In the genomic region with DNA sequence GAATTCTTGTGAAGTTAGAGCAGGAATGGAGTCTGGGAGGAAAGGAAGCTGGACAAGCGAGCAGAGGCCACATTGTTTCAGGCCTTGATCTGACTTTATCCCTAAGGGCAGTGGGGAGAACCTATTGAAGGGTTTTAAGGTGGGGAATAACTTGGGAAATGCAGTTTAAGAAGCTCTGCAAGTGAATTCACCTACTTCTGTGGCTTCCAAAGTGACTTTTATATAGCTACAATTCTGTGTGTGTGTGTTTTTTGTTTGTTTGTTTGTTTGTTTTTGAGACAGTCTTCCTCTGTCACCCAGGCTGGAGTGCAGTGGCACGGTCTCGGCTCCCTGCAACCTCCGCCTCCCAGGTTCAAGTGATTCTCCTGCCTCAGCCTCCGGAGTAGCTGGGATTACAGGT, we compare ENCODE assay signal across 8 cellular contexts. TPM values are rescaled to one million over a fixed set of nuclear protein-coding genes. Genes with fewer than 3 reads are reported as not detected.
A peak's percentile ranks its signal among the peaks of the same experiment; 100 is the strongest.
DNase-seq lines count a peak whose midpoint lies in the region; ATAC-seq, FAIRE-seq and TF ChIP-seq lines count a peak whose summit lies in the region.
"Not testable (repeated sequence)": the region's sequence is repeated elsewhere in the genome, so short reads cannot be mapped to it uniquely, and the experiment has no call there.

No MANE protein-coding gene starts in this region.

- H2BK120ac ChIP-seq in trophoblast cell (ENCODE audit: insufficient read depth, low read length, poor library complexity), result not testable (repeated sequence)

- DNase-seq in CD4-positive, alpha-beta memory T cell; activated B cell treated with CpG ODN at 0.5 μM for 24 hours; astrocyte of the cerebellum (ENCODE audit: low read depth); epithelial cell of prostate (ENCODE audit: low read depth, low spot score); HepG2 (ENCODE audit: low spot score); thoracic aorta (ENCODE audit: low spot score): not testable (repeated sequence)
- peak in 1 of 2 donors; percentile 28 for DNase-seq in trophoblast cell

- H3K4me3 ChIP-seq in CD4-positive, alpha-beta memory T cell (ENCODE audit: low read length in 2 of 2); KMS-11 (IDR thresholded peaks at IDR 0.05; ENCODE audit: insufficient read depth, low read depth, low read length); trophoblast cell (ENCODE audit: low read depth, low read length): not testable (repeated sequence)
- peak overlapping the region; percentile 84 for H3K4me3 ChIP-seq in astrocyte of the cerebellum (ENCODE audit: low read depth, low read length)
- H3K4me3 ChIP-seq in HepG2 (replicated peaks in 1 of 3; ENCODE audit: insufficient read depth in 1 of 3, low read depth in 2 of 3, low read length in 3 of 3), result peak overlapping the region in 2 of 3 experiments; percentile 74 to 88; a peak in 3 of 6 replicates
- peak overlapping the region; percentile 91 for H3K4me3 ChIP-seq in thoracic aorta

- not testable (repeated sequence) for H3K9ac ChIP-seq in KMS-11; trophoblast cell (ENCODE audit: low read length)
- H3K9ac ChIP-seq in HepG2 (ENCODE audit: insufficient read depth, low read depth, low read length), result peak overlapping the region; percentile 89; the same call in 1 of the 2 replicates

- 94% methylated on average over 5 of the region's 5 CpGs for WGBS in HepG2 (ENCODE audit: low lambda C conversion rate)
- WGBS in trophoblast cell (ENCODE audit: extremely low coverage, insufficient coverage, insufficient read length), result no CpG with 5 or more reads among the region's 5 CpGs

- not testable (repeated sequence) for TF ChIP-seq POLR2A in HepG2 (IDR thresholded peaks at IDR 0.05; ENCODE audit: insufficient read depth in 1 of 2, low read depth in 2 of 2, low read length in 2 of 2)

- not testable (repeated sequence) for H3K14ac ChIP-seq in trophoblast cell (ENCODE audit: low read length)

- H4K8ac ChIP-seq in trophoblast cell (ENCODE audit: low read depth, low read length), result not testable (repeated sequence)

- not testable (repeated sequence) for H4K12ac ChIP-seq in trophoblast cell (ENCODE audit: low read depth, low read length)

- peaks cover 16% of the 10 kb centered on the region for H3K79me2 ChIP-seq in KMS-11 (ENCODE audit: insufficient read depth, low read depth)
- peaks cover 34% of the 10 kb centered on the region for H3K79me2 ChIP-seq in HepG2 (ENCODE audit: insufficient read depth, low read length)
- peaks cover 14% of the 10 kb centered on the region for H3K79me2 ChIP-seq in trophoblast cell (ENCODE audit: control insufficient read depth, insufficient read depth, low read length, poor library complexity)

- not testable (repeated sequence) for H2AK5ac ChIP-seq in trophoblast cell (ENCODE audit: low read length)

- not testable (repeated sequence) for H3K27me3 Mint-ChIP-seq in CD4-positive, alpha-beta memory T cell; activated B cell treated with CpG ODN at 0.5 μM for 24 hours

- H2AFZ ChIP-seq in KMS-11 (ENCODE audit: low read depth); HepG2 (ENCODE audit: low read length); trophoblast cell (ENCODE audit: insufficient read depth, low read length, poor library complexity): not testable (repeated sequence)

- not testable (repeated sequence) for H2BK12ac ChIP-seq in trophoblast cell (ENCODE audit: low read length)

- peak overlapping the region; percentile 95 to 100 (median 99) for H3K27ac Mint-ChIP-seq in CD4-positive, alpha-beta memory T cell
- H3K27ac Mint-ChIP-seq in activated B cell treated with CpG ODN at 0.5 μM for 24 hours, result peak overlapping the region; percentile 99

- H3K4me1 ChIP-seq in CD4-positive, alpha-beta memory T cell (ENCODE audit: insufficient read depth, low read length), result peaks cover 20% of the 10 kb centered on the region
- H3K4me1 ChIP-seq in KMS-11 (ENCODE audit: low read depth, poor library complexity, severe bottlenecking), result peaks cover 13% of the 10 kb centered on the region
- H3K4me1 ChIP-seq in HepG2 (ENCODE audit: insufficient read depth, low read length), result peaks cover 44% of the 10 kb centered on the region
- peaks cover 13% of the 10 kb centered on the region in 2 experiments for H3K4me1 ChIP-seq in trophoblast cell (ENCODE audit: control insufficient read depth in 1 of 2, insufficient read depth in 2 of 2, low read length in 2 of 2)
- peaks cover 5 to 21% of the 10 kb centered on the region in 2 donors for H3K4me1 ChIP-seq in thoracic aorta (ENCODE audit: control insufficient read depth in 1 of 2, low read depth in 2 of 2)

- peaks cover 10% of the 10 kb centered on the region for H3K79me1 ChIP-seq in trophoblast cell (ENCODE audit: low read length)

- not testable (repeated sequence) for TF ChIP-seq RAD21 in HepG2 (CRISPR knock-in tag; IDR thresholded peaks at IDR 0.05)

- not testable (repeated sequence) for H3K18ac ChIP-seq in trophoblast cell (ENCODE audit: low read length)

- TF ChIP-seq EP300 in HepG2 (IDR thresholded peaks at IDR 0.05; ENCODE audit: low read depth in 2 of 2, low read length in 2 of 2); HepG2 (CRISPR knock-in tag; IDR thresholded peaks at IDR 0.05; ENCODE audit: borderline replicate concordance): not testable (repeated sequence)

- not testable (repeated sequence) for H3K9me3 Mint-ChIP-seq in CD4-positive, alpha-beta memory T cell; activated B cell treated with CpG ODN at 0.5 μM for 24 hours

- not testable (repeated sequence) for H2BK5ac ChIP-seq in trophoblast cell (ENCODE audit: low read depth, low read length, poor library complexity)

- H3K36me3 Mint-ChIP-seq in CD4-positive, alpha-beta memory T cell, result peaks cover 0 to 34% of the 10 kb centered on the region in 2 donors
- peaks cover 35% of the 10 kb centered on the region for H3K36me3 Mint-ChIP-seq in activated B cell treated with CpG ODN at 0.5 μM for 24 hours (ENCODE audit: low read depth)

- peak overlapping the region; percentile 93 to 99 (median 98) for H3K4me3 Mint-ChIP-seq in CD4-positive, alpha-beta memory T cell
- peak overlapping the region; percentile 100 for H3K4me3 Mint-ChIP-seq in activated B cell treated with CpG ODN at 0.5 μM for 24 hours

- H3K27me3 ChIP-seq in CD4-positive, alpha-beta memory T cell (ENCODE audit: insufficient read depth, low read length); KMS-11 (ENCODE audit: insufficient read depth, low read depth); HepG2 (ENCODE audit: control insufficient read depth in 1 of 2, insufficient read depth in 2 of 2, low read length in 2 of 2); trophoblast cell (ENCODE audit: insufficient read depth, low read length); thoracic aorta (replicated peaks; ENCODE audit: insufficient read depth): not testable (repeated sequence)

- peak overlapping the region; percentile 87 for H3K27ac ChIP-seq in CD4-positive, alpha-beta memory T cell (ENCODE audit: low read depth, low read length)
- H3K27ac ChIP-seq in KMS-11; trophoblast cell (ENCODE audit: low read depth, low read length): not testable (repeated sequence)
- H3K27ac ChIP-seq in epithelial cell of prostate, result peak overlapping the region; percentile 84
- peak overlapping the region; percentile 11 for H3K27ac ChIP-seq in HepG2 (ENCODE audit: extremely low read length, insufficient read depth, low read length)
- peak overlapping the region; percentile 97 for H3K27ac ChIP-seq in thoracic aorta

- CTCF ChIA-PET in CD4-positive, alpha-beta memory T cell (lab: Charles Lee; ENCODE audit: partially characterized antibody), result interaction anchor here (6.4 to 10.3 kb wide), 2 partner anchors 12 to 21 kb away, joined by 136 to 173 read pairs; partner anchors contain the start of genes DALRD3, NDUFAF3 and P4HTM
- CTCF ChIA-PET in activated B cell treated with CpG ODN at 0.5 μM for 24 hours (lab: Charles Lee), result interaction anchor here (1.4 to 2.5 kb wide), 4 partner anchors 19 to 86 kb away, joined by 4 to 11 read pairs (median 8); partner anchors contain the start of genes IMPDH2, P4HTM and QRICH1
- CTCF ChIA-PET in HepG2 (lab: Yijun Ruan, JAX; ENCODE audit: low intra/inter-chr PET ratio, low total read pairs), result not testable (repeated sequence)

- in situ Hi-C loops in astrocyte of the cerebellum (cut with HindIII; ENCODE audit: low sequenced_read_pairs); HepG2 (cut with HindIII; ENCODE audit: extremely low pct_ligation_motif_present, low pct_unique_long_range_greater_than_20kb): not testable (repeated sequence)

- TF ChIP-seq CTCF in KMS-11 (conservative IDR thresholded peaks at IDR 0.05; ENCODE audit: low read depth, low read length); activated B cell treated with CpG ODN at 0.5 μM for 24 hours (IDR thresholded peaks at IDR 0.05); astrocyte of the cerebellum (IDR thresholded peaks at IDR 0.05; ENCODE audit: low read depth, low read length, missing control alignments); HepG2 (CRISPR knock-in tag; IDR thresholded peaks at IDR 0.05); thoracic aorta (IDR thresholded peaks at IDR 0.05): not testable (repeated sequence)

- not testable (repeated sequence) for H4K20me1 ChIP-seq in KMS-11 (ENCODE audit: insufficient read depth)
- peaks cover 24% of the 10 kb centered on the region for H4K20me1 ChIP-seq in HepG2 (ENCODE audit: insufficient read depth, low read length)

- POLR2A ChIA-PET in CD4-positive, alpha-beta memory T cell (lab: Charles Lee; ENCODE audit: partially characterized antibody), result interaction anchor here (1.7 to 22.1 kb wide), 5 partner anchors 13 to 97 kb away, joined by 3 to 629 read pairs (median 69); partner anchors contain the start of genes DALRD3, IMPDH2, NDUFAF3 and P4HTM
- POLR2A ChIA-PET in activated B cell treated with CpG ODN at 0.5 μM for 24 hours (lab: Charles Lee) (interaction anchor here (0.6 to 9.9 kb wide), 3 partner anchors 14 to 420 kb away, joined by 5 to 372 read pairs (median 39); partner anchors contain the start of genes DALRD3, IMPDH2, NDUFAF3 and NICN1), HepG2 (lab: Yijun Ruan, JAX) (interaction anchor here (1.2 to 12.8 kb wide), 3 partner anchors 13 to 85 kb away, joined by 6 to 280 read pairs (median 42); partner anchors contain the start of genes DALRD3, IMPDH2, NDUFAF3 and QRICH1)

- intact Hi-C loops in CD4-positive, alpha-beta memory T cell (cut with micrococcal nuclease), result loop anchor here (5.0 kb wide), 1 partner anchor 321 kb away; the partner anchor contains the start of gene NCKIPSD
- intact Hi-C loops in activated B cell treated with CpG ODN at 0.5 μM for 24 hours (cut with micrococcal nuclease), result loop anchor here (5.0 kb wide), 3 partner anchors 334 to 664 kb away; partner anchors contain the start of genes APEH, PFKFB4 and USP4
- intact Hi-C loops in HepG2 (cut with micrococcal nuclease; ENCODE audit: unreplicated experiment), result not testable (repeated sequence)

- H3K23ac ChIP-seq in trophoblast cell (ENCODE audit: low read length), result not testable (repeated sequence)

- not testable (repeated sequence) for FAIRE-seq in HepG2 (lab: Jason Lieb, UNC)

- not testable (repeated sequence) for ATAC-seq in activated B cell treated with CpG ODN at 0.5 μM for 24 hours (ENCODE audit: low read depth); HepG2; thoracic aorta (ENCODE audit: insufficient number of reproducible peaks, low FRiP score, low read depth)

- H3K4me2 ChIP-seq in KMS-11 (peak overlapping the region; percentile 48; the same call in 1 of the 2 replicates), HepG2 (ENCODE audit: low read depth, low read length) (peak overlapping the region; percentile 92), trophoblast cell (ENCODE audit: low read length) (peak overlapping the region; percentile 67)

- H3K9me3 ChIP-seq in CD4-positive, alpha-beta memory T cell (ENCODE audit: control insufficient read depth in 1 of 2, low read length in 2 of 2); HepG2 (ENCODE audit: low read length); trophoblast cell (ENCODE audit: insufficient read depth, low read depth, low read length); thoracic aorta: not testable (repeated sequence)

- not testable (repeated sequence) for H4K91ac ChIP-seq in trophoblast cell (ENCODE audit: low read depth, low read length)

- H3K4ac ChIP-seq in trophoblast cell (ENCODE audit: low read depth, low read length), result peak overlapping the region; percentile 10

- peaks cover 15 to 37% (median 24%) of the 10 kb centered on the region in 4 donors for H3K4me1 Mint-ChIP-seq in CD4-positive, alpha-beta memory T cell
- H3K4me1 Mint-ChIP-seq in activated B cell treated with CpG ODN at 0.5 μM for 24 hours, result peaks cover 21% of the 10 kb centered on the region

- not testable (repeated sequence) for BruUV-seq in HepG2 (replicated peaks; lab: Mats Ljungman, UMichigan)

- peaks cover 24% of the 10 kb centered on the region for H3K36me3 ChIP-seq in CD4-positive, alpha-beta memory T cell (ENCODE audit: insufficient read depth, low read length)
- not testable (repeated sequence) for H3K36me3 ChIP-seq in KMS-11 (ENCODE audit: insufficient read depth)
- H3K36me3 ChIP-seq in HepG2 (replicated peaks in 1 of 2; ENCODE audit: control insufficient read depth in 1 of 2, insufficient read depth in 2 of 2, low read length in 2 of 2) (peaks cover 10 to 20% of the 10 kb centered on the region in 2 experiments), trophoblast cell (ENCODE audit: control insufficient read depth in 1 of 2, insufficient read depth in 2 of 2, low read length in 2 of 2) (peaks cover 25% of the 10 kb centered on the region in 2 experiments), thoracic aorta (peaks cover 15% of the 10 kb centered on the region)

RNA-seq across cellular contexts. Expression of gene WDR6, which starts 1.4 kb away (rescaled TPM):
- total RNA-seq in CD4-positive, alpha-beta memory T cell, result 100 to 1,000 TPM; 287 to 295 TPM
- polyA plus RNA-seq in CD4-positive, alpha-beta memory T cell, result 100 to 1,000 TPM; 105 to 143 TPM
- total RNA-seq in activated B cell treated with CpG ODN at 0.5 μM for 24 hours (205 and 250 TPM in 2 replicates), HepG2 (2016; rRNA removed; fragmentation: Illumina TruSeq; extraction: Trizol) (71.2 and 73.4 TPM in 2 replicates), thoracic aorta (100 to 1,000 TPM in 1 of 2 donors, 10 to 100 TPM in 1; 89.9 to 121 TPM)
- 3.5 and 5.3 TPM in 2 replicates for total RNA-seq in HepG2 (2016; cell fraction: cytosol; rRNA removed; fragmentation: Illumina TruSeq; extraction: Trizol; ENCODE audit: low read depth)
- total RNA-seq in HepG2 (2016; cell fraction: insoluble cytoplasmic fraction; rRNA removed; fragmentation: Illumina TruSeq; extraction: Trizol), result 62.0 and 83.0 TPM in 2 replicates
- total RNA-seq in HepG2 (2016; cell fraction: membrane; rRNA removed; fragmentation: Illumina TruSeq; extraction: Trizol), result 11.9 and 16.0 TPM in 2 replicates
- total RNA-seq in HepG2 (2016; cell fraction: nucleus; rRNA removed; fragmentation: Illumina TruSeq; extraction: Trizol), result 75.4 and 75.5 TPM in 2 replicates
- polyA plus RNA-seq in HepG2 (2011; rRNA removed), result 139 and 187 TPM in 2 replicates
- 54.1 and 69.9 TPM in 2 replicates for polyA plus RNA-seq in HepG2 (2011; cell fraction: cytosol; rRNA removed)
- 948 and 1,074 TPM in 2 replicates for polyA plus RNA-seq in HepG2 (2011; cell fraction: nucleus; rRNA removed)
- 82.4 and 107 TPM in 2 replicates for polyA plus RNA-seq in HepG2 (2012)
- polyA plus RNA-seq in HepG2 (2016; cell fraction: cytosol; fragmentation: Illumina TruSeq; extraction: Trizol; ENCODE audit: low read depth), result 3.7 and 3.8 TPM in 2 replicates
- 65.3 and 72.1 TPM in 2 replicates for polyA plus RNA-seq in HepG2 (2016; cell fraction: insoluble cytoplasmic fraction; fragmentation: Illumina TruSeq; extraction: Trizol; ENCODE audit: low read depth)
- polyA plus RNA-seq in HepG2 (2016; cell fraction: membrane; fragmentation: Illumina TruSeq; extraction: Trizol; ENCODE audit: low read depth), result 8.5 and 9.3 TPM in 2 replicates
- polyA plus RNA-seq in HepG2 (2016; cell fraction: nucleus; fragmentation: Illumina TruSeq; extraction: Trizol; ENCODE audit: insufficient read depth, low read depth), result 267 and 275 TPM in 2 replicates
- polyA minus RNA-seq in HepG2 (2011; rRNA and poly(A)+ RNA removed; ENCODE audit: low replicate concordance), result 181 and 224 TPM in 2 replicates
- 39.8 and 50.4 TPM in 2 replicates for polyA minus RNA-seq in HepG2 (2011; cell fraction: cytosol; rRNA and poly(A)+ RNA removed)
- 60.6 and 69.1 TPM in 2 replicates for polyA minus RNA-seq in HepG2 (2011; cell fraction: nucleus; rRNA and poly(A)+ RNA removed)
- polyA plus RNA-seq in trophoblast cell (2013), result 72.0 and 72.8 TPM in 2 replicates

RNA-seq across cellular contexts. Expression of gene DALRD3, which starts 9.8 kb away (rescaled TPM):
- 10 to 100 TPM; 31.2 to 32.8 TPM for total RNA-seq in CD4-positive, alpha-beta memory T cell
- 10 to 100 TPM; 32.2 to 41.3 TPM for polyA plus RNA-seq in CD4-positive, alpha-beta memory T cell
- 36.7 and 38.3 TPM in 2 replicates for total RNA-seq in activated B cell treated with CpG ODN at 0.5 μM for 24 hours
- total RNA-seq in HepG2 (2016; rRNA removed; fragmentation: Illumina TruSeq; extraction: Trizol), result 18.3 and 19.9 TPM in 2 replicates
- total RNA-seq in HepG2 (2016; cell fraction: cytosol; rRNA removed; fragmentation: Illumina TruSeq; extraction: Trizol; ENCODE audit: low read depth), result 8.0 and 9.1 TPM in 2 replicates
- total RNA-seq in HepG2 (2016; cell fraction: insoluble cytoplasmic fraction; rRNA removed; fragmentation: Illumina TruSeq; extraction: Trizol), result 17.2 and 17.7 TPM in 2 replicates
- 13.3 and 16.1 TPM in 2 replicates for total RNA-seq in HepG2 (2016; cell fraction: membrane; rRNA removed; fragmentation: Illumina TruSeq; extraction: Trizol)
- total RNA-seq in HepG2 (2016; cell fraction: nucleus; rRNA removed; fragmentation: Illumina TruSeq; extraction: Trizol), result 12.3 and 12.5 TPM in 2 replicates
- 31.7 and 36.5 TPM in 2 replicates for polyA plus RNA-seq in HepG2 (2011; rRNA removed)
- polyA plus RNA-seq in HepG2 (2011; cell fraction: cytosol; rRNA removed), result 28.5 and 42.5 TPM in 2 replicates
- polyA plus RNA-seq in HepG2 (2011; cell fraction: nucleus; rRNA removed), result 69.2 and 85.2 TPM in 2 replicates
- 10.7 and 12.1 TPM in 2 replicates for polyA plus RNA-seq in HepG2 (2012)
- 6.0 and 7.7 TPM in 2 replicates for polyA plus RNA-seq in HepG2 (2016; cell fraction: cytosol; fragmentation: Illumina TruSeq; extraction: Trizol; ENCODE audit: low read depth)
- 16.3 and 17.2 TPM in 2 replicates for polyA plus RNA-seq in HepG2 (2016; cell fraction: insoluble cytoplasmic fraction; fragmentation: Illumina TruSeq; extraction: Trizol; ENCODE audit: low read depth)
- 10.6 and 11.7 TPM in 2 replicates for polyA plus RNA-seq in HepG2 (2016; cell fraction: membrane; fragmentation: Illumina TruSeq; extraction: Trizol; ENCODE audit: low read depth)
- 23.7 and 24.6 TPM in 2 replicates for polyA plus RNA-seq in HepG2 (2016; cell fraction: nucleus; fragmentation: Illumina TruSeq; extraction: Trizol; ENCODE audit: insufficient read depth, low read depth)
- 62.8 and 69.7 TPM in 2 replicates for polyA minus RNA-seq in HepG2 (2011; rRNA and poly(A)+ RNA removed; ENCODE audit: low replicate concordance)
- polyA minus RNA-seq in HepG2 (2011; cell fraction: cytosol; rRNA and poly(A)+ RNA removed), result 9.5 and 20.9 TPM in 2 replicates
- polyA minus RNA-seq in HepG2 (2011; cell fraction: nucleus; rRNA and poly(A)+ RNA removed), result 11.2 and 17.4 TPM in 2 replicates
- 26.4 and 27.5 TPM in 2 replicates for polyA plus RNA-seq in trophoblast cell (2013)
- total RNA-seq in thoracic aorta, result 10 to 100 TPM; 16.8 to 36.8 TPM

RNA-seq across cellular contexts. Expression of gene NDUFAF3, which starts 13.3 kb away (rescaled TPM):
- 10 to 100 TPM; 77.9 to 85.7 TPM for total RNA-seq in CD4-positive, alpha-beta memory T cell
- 100 to 1,000 TPM; 145 to 169 TPM for polyA plus RNA-seq in CD4-positive, alpha-beta memory T cell
- total RNA-seq in activated B cell treated with CpG ODN at 0.5 μM for 24 hours (86.3 and 86.5 TPM in 2 replicates), HepG2 (2016; rRNA removed; fragmentation: Illumina TruSeq; extraction: Trizol) (50.0 and 51.9 TPM in 2 replicates), thoracic aorta (100 to 1,000 TPM in 1 of 2 donors, 10 to 100 TPM in 1; 65.7 to 164 TPM)
- 26.9 and 32.9 TPM in 2 replicates for total RNA-seq in HepG2 (2016; cell fraction: cytosol; rRNA removed; fragmentation: Illumina TruSeq; extraction: Trizol; ENCODE audit: low read depth)
- 52.3 and 61.1 TPM in 2 replicates for total RNA-seq in HepG2 (2016; cell fraction: insoluble cytoplasmic fraction; rRNA removed; fragmentation: Illumina TruSeq; extraction: Trizol)
- total RNA-seq in HepG2 (2016; cell fraction: membrane; rRNA removed; fragmentation: Illumina TruSeq; extraction: Trizol), result 26.1 and 38.8 TPM in 2 replicates
- total RNA-seq in HepG2 (2016; cell fraction: nucleus; rRNA removed; fragmentation: Illumina TruSeq; extraction: Trizol), result 24.4 and 30.9 TPM in 2 replicates
- polyA plus RNA-seq in HepG2 (2011; rRNA removed), result 39.0 and 42.0 TPM in 2 replicates
- 32.1 and 56.3 TPM in 2 replicates for polyA plus RNA-seq in HepG2 (2011; cell fraction: cytosol; rRNA removed)
- polyA plus RNA-seq in HepG2 (2011; cell fraction: nucleus; rRNA removed), result 29.5 and 32.3 TPM in 2 replicates
- polyA plus RNA-seq in HepG2 (2012), result 31.0 and 39.6 TPM in 2 replicates
- polyA plus RNA-seq in HepG2 (2016; cell fraction: cytosol; fragmentation: Illumina TruSeq; extraction: Trizol; ENCODE audit: low read depth), result 31.0 and 36.1 TPM in 2 replicates
- 63.6 and 69.8 TPM in 2 replicates for polyA plus RNA-seq in HepG2 (2016; cell fraction: insoluble cytoplasmic fraction; fragmentation: Illumina TruSeq; extraction: Trizol; ENCODE audit: low read depth)
- polyA plus RNA-seq in HepG2 (2016; cell fraction: membrane; fragmentation: Illumina TruSeq; extraction: Trizol; ENCODE audit: low read depth), result 28.9 and 36.0 TPM in 2 replicates
- 39.0 and 43.6 TPM in 2 replicates for polyA plus RNA-seq in HepG2 (2016; cell fraction: nucleus; fragmentation: Illumina TruSeq; extraction: Trizol; ENCODE audit: insufficient read depth, low read depth)
- polyA minus RNA-seq in HepG2 (2011; rRNA and poly(A)+ RNA removed; ENCODE audit: low replicate concordance), result 70.8 and 119 TPM in 2 replicates
- 23.8 and 35.3 TPM in 2 replicates for polyA minus RNA-seq in HepG2 (2011; cell fraction: cytosol; rRNA and poly(A)+ RNA removed)
- polyA minus RNA-seq in HepG2 (2011; cell fraction: nucleus; rRNA and poly(A)+ RNA removed), result 27.4 and 27.9 TPM in 2 replicates
- 59.8 and 65.4 TPM in 2 replicates for polyA plus RNA-seq in trophoblast cell (2013)

RNA-seq across cellular contexts. Expression of gene P4HTM, which starts 18.6 kb away (rescaled TPM):
- total RNA-seq in CD4-positive, alpha-beta memory T cell, result 10 to 100 TPM; 79.3 to 87.3 TPM
- polyA plus RNA-seq in CD4-positive, alpha-beta memory T cell, result 10 to 100 TPM; 29.7 to 32.8 TPM
- total RNA-seq in activated B cell treated with CpG ODN at 0.5 μM for 24 hours (26.0 and 34.4 TPM in 2 replicates), HepG2 (2016; rRNA removed; fragmentation: Illumina TruSeq; extraction: Trizol) (not detected in 2 replicates), thoracic aorta (10 to 100 TPM; 57.6 to 75.1 TPM)
- total RNA-seq in HepG2 (2016; cell fraction: cytosol; rRNA removed; fragmentation: Illumina TruSeq; extraction: Trizol; ENCODE audit: low read depth), result not detected in 2 replicates
- 0.09 TPM in 1 of 2 replicates, not detected in the other for total RNA-seq in HepG2 (2016; cell fraction: insoluble cytoplasmic fraction; rRNA removed; fragmentation: Illumina TruSeq; extraction: Trizol)
- total RNA-seq in HepG2 (2016; cell fraction: membrane; rRNA removed; fragmentation: Illumina TruSeq; extraction: Trizol), result not detected in 2 replicates
- total RNA-seq in HepG2 (2016; cell fraction: nucleus; rRNA removed; fragmentation: Illumina TruSeq; extraction: Trizol), result 0.09 TPM in 1 of 2 replicates, not detected in the other
- polyA plus RNA-seq in HepG2 (2011; rRNA removed), result 0.01 TPM in 1 of 2 replicates, not detected in the other
- polyA plus RNA-seq in HepG2 (2011; cell fraction: cytosol; rRNA removed), result 0.07 TPM in 1 of 2 replicates, not detected in the other
- 0.29 and 0.38 TPM in 2 replicates for polyA plus RNA-seq in HepG2 (2011; cell fraction: nucleus; rRNA removed)
- 0.16 TPM in 1 of 2 replicates, not detected in the other for polyA plus RNA-seq in HepG2 (2012)
- not detected in 2 replicates for polyA plus RNA-seq in HepG2 (2016; cell fraction: cytosol; fragmentation: Illumina TruSeq; extraction: Trizol; ENCODE audit: low read depth)
- polyA plus RNA-seq in HepG2 (2016; cell fraction: insoluble cytoplasmic fraction; fragmentation: Illumina TruSeq; extraction: Trizol; ENCODE audit: low read depth), result not detected in 2 replicates
- polyA plus RNA-seq in HepG2 (2016; cell fraction: membrane; fragmentation: Illumina TruSeq; extraction: Trizol; ENCODE audit: low read depth), result not detected in 2 replicates
- not detected in 2 replicates for polyA plus RNA-seq in HepG2 (2016; cell fraction: nucleus; fragmentation: Illumina TruSeq; extraction: Trizol; ENCODE audit: insufficient read depth, low read depth)
- 0.24 and 77.8 TPM in 2 replicates for polyA minus RNA-seq in HepG2 (2011; rRNA and poly(A)+ RNA removed; ENCODE audit: low replicate concordance)
- polyA minus RNA-seq in HepG2 (2011; cell fraction: cytosol; rRNA and poly(A)+ RNA removed), result 2.1 and 2.3 TPM in 2 replicates
- 1.5 and 2.2 TPM in 2 replicates for polyA minus RNA-seq in HepG2 (2011; cell fraction: nucleus; rRNA and poly(A)+ RNA removed)
- 7.1 and 7.2 TPM in 2 replicates for polyA plus RNA-seq in trophoblast cell (2013)

RNA-seq across cellular contexts. Expression of gene IMPDH2, which starts 20.6 kb away (rescaled TPM):
- total RNA-seq in CD4-positive, alpha-beta memory T cell, result 10 to 100 TPM; 87.5 to 89.6 TPM
- polyA plus RNA-seq in CD4-positive, alpha-beta memory T cell, result 10 to 100 TPM; 82.9 to 87.5 TPM
- 387 and 414 TPM in 2 replicates for total RNA-seq in activated B cell treated with CpG ODN at 0.5 μM for 24 hours
- total RNA-seq in HepG2 (2016; rRNA removed; fragmentation: Illumina TruSeq; extraction: Trizol), result 260 and 344 TPM in 2 replicates
- 94.1 and 106 TPM in 2 replicates for total RNA-seq in HepG2 (2016; cell fraction: cytosol; rRNA removed; fragmentation: Illumina TruSeq; extraction: Trizol; ENCODE audit: low read depth)
- 263 and 346 TPM in 2 replicates for total RNA-seq in HepG2 (2016; cell fraction: insoluble cytoplasmic fraction; rRNA removed; fragmentation: Illumina TruSeq; extraction: Trizol)
- total RNA-seq in HepG2 (2016; cell fraction: membrane; rRNA removed; fragmentation: Illumina TruSeq; extraction: Trizol), result 186 and 193 TPM in 2 replicates
- total RNA-seq in HepG2 (2016; cell fraction: nucleus; rRNA removed; fragmentation: Illumina TruSeq; extraction: Trizol), result 117 and 127 TPM in 2 replicates
- polyA plus RNA-seq in HepG2 (2011; rRNA removed), result 248 and 252 TPM in 2 replicates
- polyA plus RNA-seq in HepG2 (2011; cell fraction: cytosol; rRNA removed), result 227 and 254 TPM in 2 replicates
- polyA plus RNA-seq in HepG2 (2011; cell fraction: nucleus; rRNA removed), result 167 and 184 TPM in 2 replicates
- 171 and 213 TPM in 2 replicates for polyA plus RNA-seq in HepG2 (2012)
- polyA plus RNA-seq in HepG2 (2016; cell fraction: cytosol; fragmentation: Illumina TruSeq; extraction: Trizol; ENCODE audit: low read depth), result 80.1 and 88.8 TPM in 2 replicates
- polyA plus RNA-seq in HepG2 (2016; cell fraction: insoluble cytoplasmic fraction; fragmentation: Illumina TruSeq; extraction: Trizol; ENCODE audit: low read depth), result 319 and 340 TPM in 2 replicates
- polyA plus RNA-seq in HepG2 (2016; cell fraction: membrane; fragmentation: Illumina TruSeq; extraction: Trizol; ENCODE audit: low read depth), result 142 and 165 TPM in 2 replicates
- polyA plus RNA-seq in HepG2 (2016; cell fraction: nucleus; fragmentation: Illumina TruSeq; extraction: Trizol; ENCODE audit: insufficient read depth, low read depth), result 169 and 178 TPM in 2 replicates
- 431 and 698 TPM in 2 replicates for polyA minus RNA-seq in HepG2 (2011; rRNA and poly(A)+ RNA removed; ENCODE audit: low replicate concordance)
- polyA minus RNA-seq in HepG2 (2011; cell fraction: cytosol; rRNA and poly(A)+ RNA removed), result 171 and 193 TPM in 2 replicates
- polyA minus RNA-seq in HepG2 (2011; cell fraction: nucleus; rRNA and poly(A)+ RNA removed), result 84.5 and 109 TPM in 2 replicates
- polyA plus RNA-seq in trophoblast cell (2013), result 226 and 229 TPM in 2 replicates
- total RNA-seq in thoracic aorta, result 10 to 100 TPM; 56.0 to 96.2 TPM
